Comparison of ENCODE assay signal across 28 cellular contexts in the genomic region with DNA sequence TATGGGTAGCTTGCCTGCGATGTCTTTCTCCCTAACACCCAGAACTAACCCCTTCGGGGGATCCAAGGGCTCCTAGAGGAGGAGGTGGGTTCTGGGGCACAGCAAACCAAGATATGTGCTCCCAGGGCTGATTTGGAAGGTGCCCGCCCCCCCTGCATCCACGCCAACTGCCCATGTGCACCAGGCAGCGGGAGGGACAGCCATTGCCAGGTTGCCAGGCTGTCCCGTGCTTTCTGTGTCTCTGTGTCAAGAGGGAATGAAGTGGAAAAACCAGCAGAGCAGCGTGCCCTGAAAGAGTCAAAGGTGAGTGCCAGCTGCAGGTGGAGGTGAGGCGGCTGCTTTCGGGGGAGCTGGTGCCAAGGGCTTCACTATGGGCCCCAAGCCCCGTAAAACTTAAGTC. TPM values are rescaled to one million over a fixed set of nuclear protein-coding genes. Genes with fewer than 3 reads are reported as not detected.
DNase-seq lines count a peak whose midpoint lies in the region; ATAC-seq, FAIRE-seq and TF ChIP-seq lines count a peak whose summit lies in the region.
"Had no signal": no experiment of that assay in that cellular context is flagged by ENCODE, and none has a peak within 500 bp of the region (broad histone marks: within the 10 kb centered on the region; RNA-seq: fewer than 3 reads in every experiment).

No MANE protein-coding gene starts in this region.

- no peaks in the 10 kb centered on the region for H3K9me3 Mint-ChIP-seq in stimulated activated naive CD8-positive, alpha-beta T cell treated with anti-CD3 and anti-CD28 coated beads, Interleukin-15, amount 100 ng/mL, for 72 hours

- H3K27me3 Mint-ChIP-seq in stimulated activated naive CD8-positive, alpha-beta T cell treated with anti-CD3 and anti-CD28 coated beads, Interleukin-15, amount 100 ng/mL, for 72 hours = peaks cover 17% of the 10 kb centered on the region

- no peak for TF ChIP-seq RAD21 in HepG2 (CRISPR knock-in tag; IDR thresholded peaks at IDR 0.05)

- ATAC-seq in HepG2 = no peak
- no peak for ATAC-seq in right lobe of liver
- peak; percentile 71 for ATAC-seq in body of pancreas
- ATAC-seq in stimulated activated naive CD8-positive, alpha-beta T cell treated with anti-CD3 and anti-CD28 coated beads, Interleukin-15, amount 100 ng/mL, for 72 hours = no peak
- no peak for ATAC-seq in HG02759 (IDR thresholded peaks at IDR 0.05; ENCODE audit: unreplicated experiment)
- ATAC-seq: A549 had no signal

- no peaks in the 10 kb centered on the region for H3K79me2 ChIP-seq in HepG2 (ENCODE audit: insufficient read depth, low read length)

- no peak overlapping the region for H2BK120ac ChIP-seq in neuronal stem cell (ENCODE audit: low read depth, low read length)

- no peak overlapping the region for H3K23ac ChIP-seq in neuronal stem cell (ENCODE audit: low read depth, low read length, poor library complexity)

- no peaks in the 10 kb centered on the region for H4K20me1 ChIP-seq in HepG2 (ENCODE audit: insufficient read depth, low read length)
- H4K20me1 ChIP-seq: BLaER1 had no signal

- H2AFZ ChIP-seq in HepG2 (ENCODE audit: low read length) (no peak overlapping the region), neuronal stem cell (ENCODE audit: low read length) (no peak overlapping the region)

- CTCF ChIA-PET in HepG2 (lab: Yijun Ruan, JAX; ENCODE audit: low intra/inter-chr PET ratio, low total read pairs) = no interaction called here

- no peak overlapping the region for H2BK5ac ChIP-seq in neuronal stem cell (ENCODE audit: low read length)

- H3K4me3 Mint-ChIP-seq in stimulated activated naive CD8-positive, alpha-beta T cell treated with anti-CD3 and anti-CD28 coated beads, Interleukin-15, amount 100 ng/mL, for 72 hours = no peak overlapping the region

- no peaks in the 10 kb centered on the region for H3K79me1 ChIP-seq in neuronal stem cell (ENCODE audit: low read depth, low read length)

- TF ChIP-seq CTCF in HepG2 (CRISPR knock-in tag; IDR thresholded peaks at IDR 0.05) (no peak), right lobe of liver (IDR thresholded peaks at IDR 0.05) (no peak), body of pancreas (IDR thresholded peaks at IDR 0.05) (no peak), ovary (IDR thresholded peaks at IDR 0.05) (no peak)

- in situ Hi-C loops in HepG2 (cut with HindIII; ENCODE audit: extremely low pct_ligation_motif_present, low pct_unique_long_range_greater_than_20kb) = no loop called here

- no TSS peak for BruUV-seq in HepG2 (replicated peaks; lab: Mats Ljungman, UMichigan)

- TF ChIP-seq EP300 in HepG2 (IDR thresholded peaks at IDR 0.05; ENCODE audit: low read depth in 2 of 2, low read length in 2 of 2) (no peak), HepG2 (CRISPR knock-in tag; IDR thresholded peaks at IDR 0.05; ENCODE audit: borderline replicate concordance) (no peak), ovary (IDR thresholded peaks at IDR 0.05) (no peak)

- no peak overlapping the region for H4K91ac ChIP-seq in neuronal stem cell (ENCODE audit: low read depth, low read length, poor library complexity)

- H2BK15ac ChIP-seq in neuronal stem cell (ENCODE audit: low read length) = no peak overlapping the region

- H3K27me3 ChIP-seq in HepG2 (ENCODE audit: control insufficient read depth in 1 of 2, insufficient read depth in 2 of 2, low read length in 2 of 2) (peaks cover 4 to 28% of the 10 kb centered on the region in 2 experiments; a peak in 4 of 5 replicates), right lobe of liver (no peaks in the 10 kb centered on the region), body of pancreas (no peaks in the 10 kb centered on the region), neuronal stem cell (ENCODE audit: control insufficient read depth in 3 of 3, insufficient read depth in 3 of 3, low read depth in 1 of 3, low read length in 3 of 3) (peaks cover 0 to 6% (median 0%) of the 10 kb centered on the region in 3 experiments), ovary (no peaks in the 10 kb centered on the region)
- H3K27me3 ChIP-seq: BLaER1, breast epithelium, tibial nerve had no signal

- TF ChIP-seq POLR2A in HepG2 (IDR thresholded peaks at IDR 0.05; ENCODE audit: insufficient read depth in 1 of 2, low read depth in 2 of 2, low read length in 2 of 2) = no peak
- no peak for TF ChIP-seq POLR2A in right lobe of liver (IDR thresholded peaks at IDR 0.05)
- TF ChIP-seq POLR2A in body of pancreas (IDR thresholded peaks at IDR 0.05) = no peak
- TF ChIP-seq POLR2A in ovary (IDR thresholded peaks at IDR 0.05) = no peak

- H3K14ac ChIP-seq in neuronal stem cell (ENCODE audit: low read length) = no peak overlapping the region

- no peaks in the 10 kb centered on the region for H3K36me3 ChIP-seq in HepG2 (replicated peaks in 1 of 2; ENCODE audit: control insufficient read depth in 1 of 2, insufficient read depth in 2 of 2, low read length in 2 of 2)
- no peaks in the 10 kb centered on the region for H3K36me3 ChIP-seq in right lobe of liver
- no peaks in the 10 kb centered on the region for H3K36me3 ChIP-seq in body of pancreas (replicated peaks in 1 of 2; ENCODE audit: insufficient read depth in 1 of 2, low read depth in 2 of 2)
- no peaks in the 10 kb centered on the region for H3K36me3 ChIP-seq in neuronal stem cell (replicated peaks in 1 of 2; ENCODE audit: control insufficient read depth in 2 of 2, insufficient read depth in 2 of 2, low read length in 2 of 2)
- H3K36me3 ChIP-seq in ovary = no peaks in the 10 kb centered on the region
- H3K36me3 ChIP-seq: BLaER1, breast epithelium, left ventricle myocardium inferior, tibial nerve had no signal

- intact Hi-C loops in HepG2 (cut with micrococcal nuclease; ENCODE audit: unreplicated experiment) (no loop called here), right lobe of liver (cut with DNase I) (no loop called here), body of pancreas (cut with DNase I) (no loop called here), ovary (cut with DNase I) (no loop called here)

- no peak overlapping the region for H3K9ac ChIP-seq in HepG2 (ENCODE audit: insufficient read depth, low read depth, low read length)
- no peak overlapping the region for H3K9ac ChIP-seq in neuronal stem cell (ENCODE audit: low read depth, low read length, poor library complexity)
- H3K9ac ChIP-seq: BLaER1 had no signal

- DNase-seq in HepG2 (ENCODE audit: low spot score) (no peak), right lobe of liver (no peak), body of pancreas (peak; percentile 31 to 67 (median 56)), neuronal stem cell (ENCODE audit: low spot score) (no peak), NCI-H446 treated with DMSO at 0.1 percent for 48 hours (lab: John Stamatoyannopoulos, UW) (no peak), ovary (no peak)
- no peak for DNase-seq in stimulated activated naive CD8-positive, alpha-beta T cell treated with anti-CD3 and anti-CD28 coated beads, Interleukin-15, amount 100 ng/mL, for 72 hours
- DNase-seq: activated CD4-positive, alpha-beta T cell treated with anti-CD3 and anti-CD28 coated beads for 48 hours; activated CD8-positive, alpha-beta memory T cell treated with anti-CD3 and anti-CD28 coated beads, Interleukin-2, amount 50 U/mL, for 4 hours; activated effector memory CD4-positive, alpha-beta T cell treated with anti-CD3 and anti-CD28 coated beads, Interleukin-2, amount 50 U/mL, for 16 hours; dermis blood vessel endothelial cell; erythroblast; H7; left ventricle myocardium inferior; NCI-H1417; NK-92 treated with Interleukin-12 subunit alpha and Interleukin-12 subunit beta, amount 100 ng/mL, for 24 hours; occipital lobe; stimulated activated naive CD4-positive, alpha-beta T cell had no signal

- no peak overlapping the region for H2AK5ac ChIP-seq in neuronal stem cell (ENCODE audit: low read depth, low read length)

- H3K27ac Mint-ChIP-seq in stimulated activated naive CD8-positive, alpha-beta T cell treated with anti-CD3 and anti-CD28 coated beads, Interleukin-15, amount 100 ng/mL, for 72 hours = no peak overlapping the region

- no peak overlapping the region for H2BK12ac ChIP-seq in neuronal stem cell (ENCODE audit: low read length)

- POLR2A ChIA-PET in HepG2 (lab: Yijun Ruan, JAX) = interaction anchor here (0.6 to 1.0 kb wide), 2 partner anchors 56 to 235 kb away, joined by 3 read pairs; no protein-coding TSS in a partner anchor

- H3K4me3 ChIP-seq in HepG2 (replicated peaks in 1 of 3; ENCODE audit: insufficient read depth in 1 of 3, low read depth in 2 of 3, low read length in 3 of 3) = no peak overlapping the region
- H3K4me3 ChIP-seq in right lobe of liver = no peak overlapping the region
- no peak overlapping the region for H3K4me3 ChIP-seq in body of pancreas
- no peak overlapping the region for H3K4me3 ChIP-seq in neuronal stem cell (ENCODE audit: low read length in 2 of 2)
- no peak overlapping the region for H3K4me3 ChIP-seq in ovary
- H3K4me3 ChIP-seq: A549, BLaER1, breast epithelium, left ventricle myocardium inferior, tibial nerve had no signal

- H3K4me1 ChIP-seq in HepG2 (ENCODE audit: insufficient read depth, low read length) = peaks cover 35% of the 10 kb centered on the region
- no peaks in the 10 kb centered on the region for H3K4me1 ChIP-seq in right lobe of liver
- peaks cover 10% of the 10 kb centered on the region for H3K4me1 ChIP-seq in body of pancreas
- H3K4me1 ChIP-seq in neuronal stem cell (ENCODE audit: control insufficient read depth in 2 of 2, insufficient read depth in 1 of 2, low read depth in 1 of 2, low read length in 2 of 2) = peaks cover 0 to 6% of the 10 kb centered on the region in 2 donors
- peaks cover 2% of the 10 kb centered on the region for H3K4me1 ChIP-seq in ovary (ENCODE audit: insufficient read depth)
- H3K4me1 ChIP-seq: A549, breast epithelium, tibial nerve had no signal

- H3K27ac ChIP-seq in HepG2 (ENCODE audit: extremely low read length, insufficient read depth, low read length) (no peak overlapping the region), right lobe of liver (no peak overlapping the region), body of pancreas (no peak overlapping the region), neuronal stem cell (replicated peaks; ENCODE audit: low read length) (no peak overlapping the region), ovary (no peak overlapping the region)
- H3K27ac ChIP-seq: A549, breast epithelium, left ventricle myocardium inferior, tibial nerve had no signal

- H4K8ac ChIP-seq in neuronal stem cell (ENCODE audit: low read depth, low read length) = no peak overlapping the region

- H3K4me1 Mint-ChIP-seq in stimulated activated naive CD8-positive, alpha-beta T cell treated with anti-CD3 and anti-CD28 coated beads, Interleukin-15, amount 100 ng/mL, for 72 hours = no peaks in the 10 kb centered on the region

- WGBS in HepG2 (ENCODE audit: low lambda C conversion rate) = 44% methylated on average over 10 of the region's 10 CpGs
- WGBS in right lobe of liver (ENCODE audit: insufficient coverage, low coverage, low lambda C conversion rate, missing lambda C conversion rate) = 92% methylated on average over 9 of the region's 10 CpGs
- WGBS in body of pancreas, 2 donors = 30 to 69% methylated on average over 3 to 10 of the region's 10 CpGs
- WGBS in neuronal stem cell (ENCODE audit: extremely low coverage in 2 of 2, insufficient read length in 2 of 2, insufficient replicate concordance in 1 of 2), 2 donors = no CpG with 5 or more reads among the region's 10 CpGs
- WGBS in ovary, 3 donors = 89 to 93% (median 93%) methylated on average over 10 of the region's 10 CpGs

- H3K4me2 ChIP-seq in HepG2 (ENCODE audit: low read depth, low read length) (peak overlapping the region; percentile 39; the same call in 1 of the 2 replicates), neuronal stem cell (ENCODE audit: insufficient read depth, low read length, poor library complexity, severe bottlenecking) (no peak overlapping the region)
- H3K4me2 ChIP-seq: A549 had no signal

- H3K4ac ChIP-seq in neuronal stem cell (ENCODE audit: low read length) = no peak overlapping the region

- H3K18ac ChIP-seq in neuronal stem cell (ENCODE audit: low read length) = peak overlapping the region; percentile 1

- FAIRE-seq in HepG2 (lab: Jason Lieb, UNC) = no peak
- FAIRE-seq: A549, D721Med, GM12891 had no signal

- no peaks in the 10 kb centered on the region for H3K9me3 ChIP-seq in HepG2 (ENCODE audit: low read length)
- H3K9me3 ChIP-seq in right lobe of liver = no peaks in the 10 kb centered on the region
- H3K9me3 ChIP-seq in body of pancreas = no peaks in the 10 kb centered on the region
- H3K9me3 ChIP-seq in neuronal stem cell (replicated peaks in 1 of 2; ENCODE audit: control insufficient read depth in 2 of 2, insufficient read depth in 1 of 2, low read depth in 1 of 2, low read length in 2 of 2) = no peaks in the 10 kb centered on the region
- no peaks in the 10 kb centered on the region for H3K9me3 ChIP-seq in ovary
- H3K9me3 ChIP-seq: A549, BLaER1, left ventricle myocardium inferior, tibial nerve had no signal

RNA-seq across cellular contexts. Expression of a gene that starts 6.4 kb away (rescaled TPM):
- total RNA-seq in HepG2 (2016; rRNA removed; fragmentation: Illumina TruSeq; extraction: Trizol) (not detected in 2 replicates), right lobe of liver (1 to 10 TPM in 1 of 6 experiments, under 1 TPM in 3, not detected in 2; 0.20 to 1.3 (median 0.69) TPM), body of pancreas (not detected), ovary (under 1 TPM in 4 of 7 donors, not detected in 3; 0.28 to 0.90 (median 0.50) TPM)
- total RNA-seq in HepG2 (2016; cell fraction: cytosol; rRNA removed; fragmentation: Illumina TruSeq; extraction: Trizol; ENCODE audit: low read depth) = not detected in 2 replicates
- not detected in 2 replicates for total RNA-seq in HepG2 (2016; cell fraction: insoluble cytoplasmic fraction; rRNA removed; fragmentation: Illumina TruSeq; extraction: Trizol)
- not detected in 2 replicates for total RNA-seq in HepG2 (2016; cell fraction: membrane; rRNA removed; fragmentation: Illumina TruSeq; extraction: Trizol)
- not detected in 2 replicates for total RNA-seq in HepG2 (2016; cell fraction: nucleus; rRNA removed; fragmentation: Illumina TruSeq; extraction: Trizol)
- polyA plus RNA-seq in HepG2 (2011; rRNA removed) (0.16 and 0.25 TPM in 2 replicates), ovary (under 1 TPM; 0.30 to 0.45 TPM)
- 0.08 TPM in 1 of 2 replicates, not detected in the other for polyA plus RNA-seq in HepG2 (2011; cell fraction: cytosol; rRNA removed)
- polyA plus RNA-seq in HepG2 (2011; cell fraction: nucleus; rRNA removed) = 0.12 and 0.16 TPM in 2 replicates
- polyA plus RNA-seq in HepG2 (2012) = 0.39 and 0.84 TPM in 2 replicates
- not detected in 2 replicates for polyA plus RNA-seq in HepG2 (2016; cell fraction: cytosol; fragmentation: Illumina TruSeq; extraction: Trizol; ENCODE audit: low read depth)
- polyA plus RNA-seq in HepG2 (2016; cell fraction: insoluble cytoplasmic fraction; fragmentation: Illumina TruSeq; extraction: Trizol; ENCODE audit: low read depth) = not detected in 2 replicates
- polyA plus RNA-seq in HepG2 (2016; cell fraction: membrane; fragmentation: Illumina TruSeq; extraction: Trizol; ENCODE audit: low read depth) = not detected in 2 replicates
- polyA plus RNA-seq in HepG2 (2016; cell fraction: nucleus; fragmentation: Illumina TruSeq; extraction: Trizol; ENCODE audit: insufficient read depth, low read depth) = not detected in 2 replicates
- polyA minus RNA-seq in HepG2 (2011; rRNA and poly(A)+ RNA removed; ENCODE audit: low replicate concordance) = not detected in 2 replicates
- polyA minus RNA-seq in HepG2 (2011; cell fraction: cytosol; rRNA and poly(A)+ RNA removed) = not detected in 2 replicates
- polyA minus RNA-seq in HepG2 (2011; cell fraction: nucleus; rRNA and poly(A)+ RNA removed) = 0.64 and 1.2 TPM in 2 replicates
- 0.20 TPM for polyA plus RNA-seq in neuronal stem cell (2013, experiment 1 of 2)
- 0.29 TPM for polyA plus RNA-seq in neuronal stem cell (2013, experiment 2 of 2)
- total RNA-seq: breast epithelium, dermis blood vessel endothelial cell, left ventricle myocardium inferior, LHCN-M2, myocyte, RPMI7951, tibial nerve had no signal

RNA-seq across cellular contexts. Expression of a gene that starts 55.4 kb away (rescaled TPM):
- 70.4 and 85.8 TPM in 2 replicates for total RNA-seq in HepG2 (2016; rRNA removed; fragmentation: Illumina TruSeq; extraction: Trizol)
- 16.4 and 18.5 TPM in 2 replicates for total RNA-seq in HepG2 (2016; cell fraction: cytosol; rRNA removed; fragmentation: Illumina TruSeq; extraction: Trizol; ENCODE audit: low read depth)
- 72.4 and 82.8 TPM in 2 replicates for total RNA-seq in HepG2 (2016; cell fraction: insoluble cytoplasmic fraction; rRNA removed; fragmentation: Illumina TruSeq; extraction: Trizol)
- total RNA-seq in HepG2 (2016; cell fraction: membrane; rRNA removed; fragmentation: Illumina TruSeq; extraction: Trizol) = 22.6 and 30.6 TPM in 2 replicates
- total RNA-seq in HepG2 (2016; cell fraction: nucleus; rRNA removed; fragmentation: Illumina TruSeq; extraction: Trizol) = 19.6 and 33.1 TPM in 2 replicates
- 53.5 and 53.9 TPM in 2 replicates for polyA plus RNA-seq in HepG2 (2011; rRNA removed)
- 62.7 and 64.9 TPM in 2 replicates for polyA plus RNA-seq in HepG2 (2011; cell fraction: cytosol; rRNA removed)
- polyA plus RNA-seq in HepG2 (2011; cell fraction: nucleus; rRNA removed) = 24.6 and 28.0 TPM in 2 replicates
- 50.9 and 51.9 TPM in 2 replicates for polyA plus RNA-seq in HepG2 (2012)
- polyA plus RNA-seq in HepG2 (2016; cell fraction: cytosol; fragmentation: Illumina TruSeq; extraction: Trizol; ENCODE audit: low read depth) = 11.7 and 13.3 TPM in 2 replicates
- 83.5 and 86.0 TPM in 2 replicates for polyA plus RNA-seq in HepG2 (2016; cell fraction: insoluble cytoplasmic fraction; fragmentation: Illumina TruSeq; extraction: Trizol; ENCODE audit: low read depth)
- 23.4 and 24.0 TPM in 2 replicates for polyA plus RNA-seq in HepG2 (2016; cell fraction: membrane; fragmentation: Illumina TruSeq; extraction: Trizol; ENCODE audit: low read depth)
- 45.2 and 55.4 TPM in 2 replicates for polyA plus RNA-seq in HepG2 (2016; cell fraction: nucleus; fragmentation: Illumina TruSeq; extraction: Trizol; ENCODE audit: insufficient read depth, low read depth)
- polyA minus RNA-seq in HepG2 (2011; rRNA and poly(A)+ RNA removed; ENCODE audit: low replicate concordance) = 26.5 and 26.6 TPM in 2 replicates
- 21.1 and 23.4 TPM in 2 replicates for polyA minus RNA-seq in HepG2 (2011; cell fraction: cytosol; rRNA and poly(A)+ RNA removed)
- 14.0 and 17.6 TPM in 2 replicates for polyA minus RNA-seq in HepG2 (2011; cell fraction: nucleus; rRNA and poly(A)+ RNA removed)
- total RNA-seq in right lobe of liver = 10 to 100 TPM; 14.0 to 27.4 (median 20.9) TPM
- total RNA-seq in body of pancreas = 10 to 100 TPM; 13.8 to 31.9 TPM
- polyA plus RNA-seq in neuronal stem cell (2013, experiment 1 of 2) = 31.9 TPM
- 27.7 TPM for polyA plus RNA-seq in neuronal stem cell (2013, experiment 2 of 2)
- total RNA-seq in ovary = 10 to 100 TPM; 15.1 to 37.4 (median 31.2) TPM
- 10 to 100 TPM; 28.2 to 35.6 TPM for polyA plus RNA-seq in ovary

Comparison
In these comparisons a context has a peak if more than half of its experiments do, and no peak if none do; other contexts are left out.
1. DNase-seq: peak in body of pancreas (4 of 4); none in HepG2 (single experiment), right lobe of liver (0 of 3), neuronal stem cell (single experiment), stimulated activated naive CD8-positive, alpha-beta T cell treated with anti-CD3 and anti-CD28 coated beads, Interleukin-15, amount 100 ng/mL, for 72 hours (0 of 2), NCI-H446 treated with DMSO at 0.1 percent for 48 hours (single experiment) and ovary (0 of 5).